In the genomic region with DNA sequence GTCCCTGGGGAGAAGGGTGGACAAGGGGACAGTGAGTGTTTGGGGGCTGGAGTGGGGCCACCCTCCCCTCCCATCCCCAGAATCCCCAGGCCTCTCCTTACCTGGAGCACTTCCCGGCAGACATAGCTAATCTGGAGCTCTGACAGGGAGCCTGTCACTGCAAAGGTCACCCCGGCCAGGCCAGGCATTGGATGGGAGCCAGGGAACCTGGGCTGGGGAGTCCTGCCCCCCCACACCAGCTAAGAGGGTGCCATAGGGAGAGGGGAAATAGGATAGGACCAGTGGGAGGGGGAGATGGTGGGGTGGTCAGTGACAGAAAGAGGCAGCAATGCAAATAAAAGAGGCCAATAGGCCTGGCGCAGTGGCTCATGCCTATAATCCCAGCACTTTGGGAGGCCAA, we compare ENCODE assay signal across 1 cellular context.
TF ChIP-seq lines count a peak whose summit lies in the region.

No MANE protein-coding gene starts in this region.

TF ChIP-seq in HepG2, 621 proteins besides CTCF, POLR2A, EP300 and RAD21:
- TF ChIP-seq ZSCAN29 (CRISPR knock-in tag; conservative IDR thresholded peaks at IDR 0.05), result no peak
- TF ChIP-seq, protein P1, sequence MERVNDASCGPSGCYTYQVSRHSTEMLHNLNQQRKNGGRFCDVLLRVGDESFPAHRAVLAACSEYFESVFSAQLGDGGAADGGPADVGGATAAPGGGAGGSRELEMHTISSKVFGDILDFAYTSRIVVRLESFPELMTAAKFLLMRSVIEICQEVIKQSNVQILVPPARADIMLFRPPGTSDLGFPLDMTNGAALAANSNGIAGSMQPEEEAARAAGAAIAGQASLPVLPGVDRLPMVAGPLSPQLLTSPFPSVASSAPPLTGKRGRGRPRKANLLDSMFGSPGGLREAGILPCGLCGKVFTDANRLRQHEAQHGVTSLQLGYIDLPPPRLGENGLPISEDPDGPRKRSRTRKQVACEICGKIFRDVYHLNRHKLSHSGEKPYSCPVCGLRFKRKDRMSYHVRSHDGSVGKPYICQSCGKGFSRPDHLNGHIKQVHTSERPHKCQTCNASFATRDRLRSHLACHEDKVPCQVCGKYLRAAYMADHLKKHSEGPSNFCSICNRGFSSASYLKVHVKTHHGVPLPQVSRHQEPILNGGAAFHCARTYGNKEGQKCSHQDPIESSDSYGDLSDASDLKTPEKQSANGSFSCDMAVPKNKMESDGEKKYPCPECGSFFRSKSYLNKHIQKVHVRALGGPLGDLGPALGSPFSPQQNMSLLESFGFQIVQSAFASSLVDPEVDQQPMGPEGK (CRISPR knock-in tag; IDR thresholded peaks at IDR 0.05), result peak; percentile 68
TF ChIP-seq in HepG2: peak in this region for 1.
